ENCODE assay signal across 10 cellular contexts in the genomic region with DNA sequence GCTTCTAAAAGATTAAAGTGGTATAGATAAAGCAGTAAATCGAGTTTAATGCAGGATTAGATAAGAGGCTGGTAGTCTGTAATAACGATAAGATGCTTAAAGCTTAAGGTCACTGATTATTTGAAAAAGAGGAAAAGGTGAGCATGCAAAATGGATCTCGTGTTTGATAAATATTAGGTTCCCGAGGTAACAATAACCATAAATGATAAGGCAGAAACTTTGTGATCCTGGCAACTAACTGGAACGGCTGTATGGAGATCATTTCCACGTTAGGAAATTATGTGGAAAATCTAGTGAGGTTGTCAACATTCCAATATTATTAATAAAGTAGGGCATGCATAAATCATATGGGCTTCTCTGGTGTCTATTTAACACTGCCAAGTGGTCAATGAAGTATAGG.
"Had no signal": no experiment of that assay in that cellular context is flagged by ENCODE, and none has a peak within 500 bp of the region (broad histone marks: within the 10 kb centered on the region; RNA-seq: fewer than 3 reads in every experiment).

No MANE protein-coding gene starts in this region.

- H3K27ac ChIP-seq: GM23248, HL-60 had no signal

- DNase-seq: GM23248, GOT3, H7, HFFc6, KG1 had no signal

- FAIRE-seq: HepG2, K562 had no signal

- ATAC-seq: HCT116, HepG2, K562 had no signal

- H3K4me3 Mint-ChIP-seq: HFFc6 had no signal

- H3K9me3 Mint-ChIP-seq: HFFc6 had no signal

- H3K27ac Mint-ChIP-seq: HFFc6 had no signal

- H3K36me3 ChIP-seq: HAP-1 had no signal

- H3K4me3 ChIP-seq: GM23248, HAP-1, K562 had no signal
